Comparison of ENCODE assay signal across 13 cellular contexts in the genomic region with DNA sequence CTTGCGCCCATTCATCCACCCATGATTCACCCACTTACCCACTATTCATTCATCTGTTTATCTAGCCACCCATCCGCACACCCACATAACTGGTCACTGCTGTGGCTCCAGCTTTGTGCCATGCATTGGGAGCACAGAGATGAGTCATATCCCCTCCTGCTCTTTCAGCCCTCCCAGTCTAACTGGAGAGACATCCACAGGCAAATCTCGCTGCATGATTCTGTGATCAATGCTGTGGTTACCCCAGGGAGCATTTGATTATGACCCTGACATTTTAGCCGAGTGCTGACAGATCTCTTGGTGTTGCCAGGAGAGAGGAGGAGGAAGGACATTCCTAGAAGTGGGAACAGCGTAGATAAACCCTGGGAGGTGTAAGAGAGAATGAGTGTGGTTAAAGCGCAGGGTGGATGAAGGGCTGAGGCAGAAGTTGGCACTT. TPM values are rescaled to one million over a fixed set of nuclear protein-coding genes. Genes with fewer than 3 reads are reported as not detected.
A peak's percentile ranks its signal among the peaks of the same experiment; 100 is the strongest.
DNase-seq lines count a peak whose midpoint lies in the region; ATAC-seq and TF ChIP-seq lines count a peak whose summit lies in the region.
"Had no signal": no experiment of that assay in that cellular context is flagged by ENCODE, and none has a peak within 500 bp of the region (broad histone marks: within the 10 kb centered on the region; RNA-seq: fewer than 3 reads in every experiment).

No MANE protein-coding gene starts in this region.

- peak; percentile 63 for DNase-seq in AG08395 (ENCODE audit: low spot score)
- peak; percentile 80 for DNase-seq in HK-2 (ENCODE audit: unreplicated experiment)
- peak; percentile 37 for DNase-seq in adipocyte (ENCODE audit: low read depth)
- DNase-seq in glomerular visceral epithelial cell (ENCODE audit: extremely low spot score) = peak; percentile 95
- no peak for DNase-seq in activated CD8-positive, alpha-beta T cell treated with anti-CD3 and anti-CD28 coated beads, Interleukin-2, amount 10 ng/mL, durations not matched to agents 7 days and 5 days
- no peak for DNase-seq in inferior parietal cortex (ENCODE audit: extremely low spot score)
- DNase-seq in sigmoid colon = no peak
- DNase-seq: activated CD4-positive, alpha-beta T cell treated with anti-CD3 and anti-CD28 coated beads, Interleukin-2, amount 10 ng/mL, durations not matched to agents 24 days and 14 days; Right ventricle myocardium superior; thyroid gland had no signal

- H3K27ac Mint-ChIP-seq in activated CD8-positive, alpha-beta T cell treated with anti-CD3 and anti-CD28 coated beads, Interleukin-2, amount 10 ng/mL, durations not matched to agents 7 days and 5 days = no peak overlapping the region
- H3K27ac Mint-ChIP-seq: activated CD4-positive, alpha-beta T cell treated with anti-CD3 and anti-CD28 coated beads, Interleukin-2, amount 10 ng/mL, durations not matched to agents 24 days and 14 days; activated naive CD4-positive, alpha-beta T cell treated with anti-CD3 and anti-CD28 coated beads, Interleukin-2, amount 50 U/mL, for 24 hours had no signal

- H3K9me3 ChIP-seq in adipocyte (ENCODE audit: control insufficient read depth, low read length) (peaks cover 3% of the 10 kb centered on the region), sigmoid colon (no peaks in the 10 kb centered on the region)
- H3K9me3 ChIP-seq: thyroid gland had no signal

- H3K4me1 ChIP-seq in adipocyte (ENCODE audit: control insufficient read depth, insufficient read depth, low read length) = peaks cover 5% of the 10 kb centered on the region
- no peaks in the 10 kb centered on the region for H3K4me1 ChIP-seq in sigmoid colon
- H3K4me1 ChIP-seq: thyroid gland had no signal

- TF ChIP-seq CTCF in sigmoid colon (IDR thresholded peaks at IDR 0.05) = no peak

- H3K27me3 ChIP-seq in adipocyte (replicated peaks; ENCODE audit: control insufficient read depth, insufficient read depth, low read length) (peaks cover 15% of the 10 kb centered on the region), sigmoid colon (no peaks in the 10 kb centered on the region)
- H3K27me3 ChIP-seq: thyroid gland had no signal

- H3K4me1 Mint-ChIP-seq in activated CD8-positive, alpha-beta T cell treated with anti-CD3 and anti-CD28 coated beads, Interleukin-2, amount 10 ng/mL, durations not matched to agents 7 days and 5 days (ENCODE audit: low read depth) = no peaks in the 10 kb centered on the region
- H3K4me1 Mint-ChIP-seq: activated naive CD4-positive, alpha-beta T cell treated with anti-CD3 and anti-CD28 coated beads, Interleukin-2, amount 50 U/mL, for 24 hours had no signal

- no peaks in the 10 kb centered on the region for H3K9me3 Mint-ChIP-seq in activated CD8-positive, alpha-beta T cell treated with anti-CD3 and anti-CD28 coated beads, Interleukin-2, amount 10 ng/mL, durations not matched to agents 7 days and 5 days (ENCODE audit: insufficient read depth)
- H3K9me3 Mint-ChIP-seq: activated CD4-positive, alpha-beta T cell treated with anti-CD3 and anti-CD28 coated beads, Interleukin-2, amount 10 ng/mL, durations not matched to agents 24 days and 14 days; activated naive CD4-positive, alpha-beta T cell treated with anti-CD3 and anti-CD28 coated beads, Interleukin-2, amount 50 U/mL, for 24 hours had no signal

- TF ChIP-seq EP300 in sigmoid colon (IDR thresholded peaks at IDR 0.05) = no peak

- ATAC-seq in activated CD8-positive, alpha-beta T cell treated with anti-CD3 and anti-CD28 coated beads, Interleukin-2, amount 10 ng/mL, durations not matched to agents 7 days and 5 days = no peak
- ATAC-seq in HG02759 (IDR thresholded peaks at IDR 0.05; ENCODE audit: unreplicated experiment) = no peak

- H3K27me3 Mint-ChIP-seq in activated CD8-positive, alpha-beta T cell treated with anti-CD3 and anti-CD28 coated beads, Interleukin-2, amount 10 ng/mL, durations not matched to agents 7 days and 5 days (ENCODE audit: low read depth) = no peaks in the 10 kb centered on the region
- H3K27me3 Mint-ChIP-seq: activated naive CD4-positive, alpha-beta T cell treated with anti-CD3 and anti-CD28 coated beads, Interleukin-2, amount 50 U/mL, for 24 hours had no signal

- H3K4me3 Mint-ChIP-seq in activated CD8-positive, alpha-beta T cell treated with anti-CD3 and anti-CD28 coated beads, Interleukin-2, amount 10 ng/mL, durations not matched to agents 7 days and 5 days = no peak overlapping the region
- H3K4me3 Mint-ChIP-seq: activated CD4-positive, alpha-beta T cell treated with anti-CD3 and anti-CD28 coated beads, Interleukin-2, amount 10 ng/mL, durations not matched to agents 24 days and 14 days; activated naive CD4-positive, alpha-beta T cell treated with anti-CD3 and anti-CD28 coated beads, Interleukin-2, amount 50 U/mL, for 24 hours; CD14-positive monocyte had no signal

- H3K9ac ChIP-seq in adipocyte (ENCODE audit: low read length) = no peak overlapping the region

- H3K36me3 Mint-ChIP-seq in activated CD8-positive, alpha-beta T cell treated with anti-CD3 and anti-CD28 coated beads, Interleukin-2, amount 10 ng/mL, durations not matched to agents 7 days and 5 days (ENCODE audit: low read depth) = no peaks in the 10 kb centered on the region
- H3K36me3 Mint-ChIP-seq: activated naive CD4-positive, alpha-beta T cell treated with anti-CD3 and anti-CD28 coated beads, Interleukin-2, amount 50 U/mL, for 24 hours; CD14-positive monocyte had no signal

- no peak overlapping the region for H3K4me3 ChIP-seq in adipocyte (ENCODE audit: low read length)
- H3K4me3 ChIP-seq in sigmoid colon = no peak overlapping the region
- H3K4me3 ChIP-seq: thyroid gland had no signal

- no peaks in the 10 kb centered on the region for H3K36me3 ChIP-seq in adipocyte (ENCODE audit: control insufficient read depth, insufficient read depth, low read length, severe bottlenecking)
- H3K36me3 ChIP-seq in sigmoid colon = no peaks in the 10 kb centered on the region
- H3K36me3 ChIP-seq: thyroid gland had no signal

- intact Hi-C loops in sigmoid colon (cut with DNase I) = no loop called here

- POLR2A ChIA-PET in activated CD8-positive, alpha-beta T cell treated with anti-CD3 and anti-CD28 coated beads, Interleukin-2, amount 10 ng/mL, durations not matched to agents 7 days and 5 days (lab: Charles Lee) = interaction anchor here (0.6 kb wide), 1 partner anchor 32 kb away, joined by 3 read pairs; no protein-coding TSS in a partner anchor

- H3K27ac ChIP-seq in sigmoid colon = no peak overlapping the region
- H3K27ac ChIP-seq: thyroid gland had no signal

- 73 to 87% methylated on average over 6 of the region's 6 CpGs for WGBS in sigmoid colon, 2 donors

- CTCF ChIA-PET in activated CD8-positive, alpha-beta T cell treated with anti-CD3 and anti-CD28 coated beads, Interleukin-2, amount 10 ng/mL, durations not matched to agents 7 days and 5 days (lab: Charles Lee) = no interaction called here

- TF ChIP-seq POLR2A in sigmoid colon (IDR thresholded peaks at IDR 0.05) = no peak

RNA-seq across cellular contexts. Expression of gene PORCN, which starts 10.4 kb away (rescaled TPM):
- 10 to 100 TPM; 19.4 to 22.7 TPM for total RNA-seq in activated CD8-positive, alpha-beta T cell treated with anti-CD3 and anti-CD28 coated beads, Interleukin-2, amount 10 ng/mL, durations not matched to agents 7 days and 5 days
- total RNA-seq in sigmoid colon = 10 to 100 TPM; 12.2 to 13.3 (median 12.9) TPM
- polyA plus RNA-seq in sigmoid colon = 1 to 10 TPM; 1.2 to 7.4 (median 3.2) TPM

RNA-seq across cellular contexts. Expression of gene FTSJ1, which starts 22.4 kb away (rescaled TPM):
- 10 to 100 TPM; 64.9 to 72.0 TPM for total RNA-seq in activated CD8-positive, alpha-beta T cell treated with anti-CD3 and anti-CD28 coated beads, Interleukin-2, amount 10 ng/mL, durations not matched to agents 7 days and 5 days
- 10 to 100 TPM; 24.6 to 39.9 (median 28.4) TPM for total RNA-seq in sigmoid colon
- polyA plus RNA-seq in sigmoid colon = 10 to 100 TPM; 15.6 to 37.4 (median 18.5) TPM

RNA-seq across cellular contexts. Expression of gene EBP, which starts 23.2 kb away (rescaled TPM):
- total RNA-seq in activated CD8-positive, alpha-beta T cell treated with anti-CD3 and anti-CD28 coated beads, Interleukin-2, amount 10 ng/mL, durations not matched to agents 7 days and 5 days = 100 to 1,000 TPM; 338 to 344 TPM
- total RNA-seq in sigmoid colon = 10 to 100 TPM; 14.3 to 25.3 (median 18.6) TPM
- polyA plus RNA-seq in sigmoid colon = 100 to 1,000 TPM in 1 of 3 donors, 10 to 100 TPM in 2; 47.4 to 310 (median 65.4) TPM

RNA-seq across cellular contexts. Expression of gene SLC38A5, which starts 28.3 kb away (rescaled TPM):
- 10 to 100 TPM; 86.0 to 88.0 TPM for total RNA-seq in activated CD8-positive, alpha-beta T cell treated with anti-CD3 and anti-CD28 coated beads, Interleukin-2, amount 10 ng/mL, durations not matched to agents 7 days and 5 days
- 1 to 10 TPM; 1.9 to 4.6 (median 3.7) TPM for total RNA-seq in sigmoid colon
- polyA plus RNA-seq in sigmoid colon = 10 to 100 TPM in 1 of 3 donors, 1 to 10 TPM in 2; 3.7 to 68.4 (median 4.2) TPM

RNA-seq across cellular contexts. Expression of gene TBC1D25, which starts 41.1 kb away (rescaled TPM):
- total RNA-seq in activated CD8-positive, alpha-beta T cell treated with anti-CD3 and anti-CD28 coated beads, Interleukin-2, amount 10 ng/mL, durations not matched to agents 7 days and 5 days = 10 to 100 TPM; 16.2 to 16.7 TPM
- 10 to 100 TPM; 10.4 to 14.6 (median 11.9) TPM for total RNA-seq in sigmoid colon
- 1 to 10 TPM; 5.8 to 9.6 (median 7.8) TPM for polyA plus RNA-seq in sigmoid colon

Comparison
In these comparisons a context has a peak if more than half of its experiments do, and no peak if none do; other contexts are left out.
1. DNase-seq: peak in AG08395 (single experiment), HK-2 (single experiment), adipocyte (single experiment) and glomerular visceral epithelial cell (single experiment); none in activated CD8-positive, alpha-beta T cell treated with anti-CD3 and anti-CD28 coated beads, Interleukin-2, amount 10 ng/mL, durations not matched to agents 7 days and 5 days (single experiment), inferior parietal cortex (single experiment) and sigmoid colon (single experiment).
2. RNA of gene EBP, which starts 23.2 kb away (total RNA-seq): 338 to 344 TPM in activated CD8-positive, alpha-beta T cell treated with anti-CD3 and anti-CD28 coated beads, Interleukin-2, amount 10 ng/mL, durations not matched to agents 7 days and 5 days; 14.3 to 25.3 TPM in sigmoid colon; every median in the first group is over 10 times any median in the second.